ENCODE assay signal across 13 cellular contexts in the genomic region with DNA sequence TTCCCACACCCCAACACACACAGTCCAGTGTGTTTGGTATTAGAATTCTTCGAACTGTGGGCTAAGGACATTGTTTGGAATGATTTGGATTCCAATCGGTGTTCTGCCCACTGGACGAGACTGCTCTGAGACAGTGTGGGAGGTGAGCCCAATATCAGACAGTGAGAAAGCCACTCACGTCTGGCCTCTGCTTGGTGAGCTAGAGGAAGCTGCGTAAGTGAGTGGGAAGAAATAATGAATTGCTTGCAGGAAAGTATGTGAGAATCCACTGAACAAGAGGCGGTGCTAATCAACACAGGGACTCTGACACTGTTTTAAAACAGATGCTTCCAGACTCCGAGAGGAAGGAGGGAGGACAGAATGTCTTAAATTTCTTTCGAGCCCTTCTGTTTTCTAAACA.
DNase-seq lines count a peak whose midpoint lies in the region; ATAC-seq, FAIRE-seq and TF ChIP-seq lines count a peak whose summit lies in the region.
"Had no signal": no experiment of that assay in that cellular context is flagged by ENCODE, and none has a peak within 500 bp of the region (broad histone marks: within the 10 kb centered on the region; RNA-seq: fewer than 3 reads in every experiment).

No MANE protein-coding gene starts in this region.

- H3K4me2 ChIP-seq in astrocyte (ENCODE audit: low read length) (peak overlapping the region; percentile 30), trophoblast cell (ENCODE audit: low read length) (peak overlapping the region; percentile 8)

- H2AFZ ChIP-seq in astrocyte (ENCODE audit: low read depth, low read length) (peak overlapping the region; percentile 48), trophoblast cell (ENCODE audit: insufficient read depth, low read length, poor library complexity) (peak overlapping the region; percentile 14)

- peak overlapping the region; percentile 86 for H2BK12ac ChIP-seq in trophoblast cell (ENCODE audit: low read length)

- H3K27me3 Mint-ChIP-seq in astrocyte (ENCODE audit: low read depth, unreplicated experiment), result no peaks in the 10 kb centered on the region
- H3K27me3 Mint-ChIP-seq in activated T-cell treated with anti-CD3 and anti-CD28 coated beads, Interleukin-2, amount 50 U/mL, for 4 hours (ENCODE audit: low read depth), result no peaks in the 10 kb centered on the region
- H3K27me3 Mint-ChIP-seq: CD4-positive, alpha-beta T cell had no signal

- peak overlapping the region; percentile 99 for H2BK120ac ChIP-seq in trophoblast cell (ENCODE audit: insufficient read depth, low read length, poor library complexity)

- H3K27ac ChIP-seq in astrocyte (ENCODE audit: low read depth, low read length) (no peak overlapping the region), trophoblast cell (ENCODE audit: low read depth, low read length) (peak overlapping the region; percentile 97)

- no peak overlapping the region for H3K4ac ChIP-seq in trophoblast cell (ENCODE audit: low read depth, low read length)

- H3K36me3 ChIP-seq in BJ (ENCODE audit: control insufficient read depth, insufficient read depth, low read length) (no peaks in the 10 kb centered on the region), astrocyte (ENCODE audit: insufficient read depth, low read length) (no peaks in the 10 kb centered on the region), trophoblast cell (ENCODE audit: control insufficient read depth in 1 of 2, insufficient read depth in 2 of 2, low read length in 2 of 2) (no peaks in the 10 kb centered on the region)
- H3K36me3 ChIP-seq: adrenal gland had no signal

- ATAC-seq in left ventricle myocardium superior, result peak; percentile 83
- no peak for ATAC-seq in activated T-cell treated with anti-CD3 and anti-CD28 coated beads, Interleukin-2, amount 50 U/mL, for 4 hours
- ATAC-seq: K562 had no signal

- no peak overlapping the region for H3K23ac ChIP-seq in trophoblast cell (ENCODE audit: low read length)

- peaks cover 29% of the 10 kb centered on the region for H3K79me1 ChIP-seq in trophoblast cell (ENCODE audit: low read length)

- H3K9me3 ChIP-seq in astrocyte (ENCODE audit: insufficient read depth, low read depth, low read length), result no peaks in the 10 kb centered on the region
- peaks cover 2% of the 10 kb centered on the region for H3K9me3 ChIP-seq in trophoblast cell (ENCODE audit: insufficient read depth, low read depth, low read length)
- H3K9me3 ChIP-seq: adrenal gland had no signal

- H4K91ac ChIP-seq in trophoblast cell (ENCODE audit: low read depth, low read length), result peak overlapping the region; percentile 56

- H2BK5ac ChIP-seq in trophoblast cell (ENCODE audit: low read depth, low read length, poor library complexity), result peak overlapping the region; percentile 34

- TF ChIP-seq CTCF in BJ (IDR thresholded peaks at IDR 0.05; ENCODE audit: insufficient read depth, low read depth, low read length), result no peak
- TF ChIP-seq CTCF in astrocyte (IDR thresholded peaks at IDR 0.05; ENCODE audit: insufficient read depth, low read depth, low read length), result no peak

- H3K27ac Mint-ChIP-seq in astrocyte (ENCODE audit: unreplicated experiment), result peak overlapping the region; percentile 94
- H3K27ac Mint-ChIP-seq: CD4-positive, alpha-beta T cell had no signal

- CTCF ChIA-PET in BJ (lab: Yijun Ruan, JAX), result no interaction called here

- H3K79me2 ChIP-seq in astrocyte (ENCODE audit: insufficient read depth, low read length) (no peaks in the 10 kb centered on the region), trophoblast cell (ENCODE audit: control insufficient read depth, insufficient read depth, low read length, poor library complexity) (no peaks in the 10 kb centered on the region)

- H2AK5ac ChIP-seq in trophoblast cell (ENCODE audit: low read length), result no peak overlapping the region

- H3K18ac ChIP-seq in trophoblast cell (ENCODE audit: low read length), result peak overlapping the region; percentile 23

- H3K4me1 Mint-ChIP-seq in astrocyte (ENCODE audit: low read depth, unreplicated experiment), result peaks cover 22% of the 10 kb centered on the region
- no peaks in the 10 kb centered on the region for H3K4me1 Mint-ChIP-seq in activated T-cell treated with anti-CD3 and anti-CD28 coated beads, Interleukin-2, amount 50 U/mL, for 4 hours (ENCODE audit: low read depth)

- POLR2A ChIA-PET in BJ (lab: Charles Lee), result no interaction called here

- intact Hi-C loops in left ventricle myocardium superior (cut with micrococcal nuclease), result no loop called here

- DNase-seq in BJ (ENCODE audit: low read depth) (peak; percentile 26), astrocyte (ENCODE audit: low read depth) (peak; percentile 84), left ventricle myocardium superior (peak; percentile 35), trophoblast cell (no peak), mesenteric fat pad (ENCODE audit: low spot score) (no peak), DMS 273 (lab: John Stamatoyannopoulos, UW; ENCODE audit: unreplicated experiment) (no peak), HuH-7.5 (ENCODE audit: low spot score) (no peak)
- no peak for DNase-seq in activated T-cell treated with anti-CD3 and anti-CD28 coated beads, Interleukin-2, amount 50 U/mL, for 4 hours
- DNase-seq: CD4-positive, alpha-beta T cell; H7; NCI-H1930 had no signal

- no peaks in the 10 kb centered on the region for H3K9me3 Mint-ChIP-seq in astrocyte (ENCODE audit: unreplicated experiment)
- no peaks in the 10 kb centered on the region for H3K9me3 Mint-ChIP-seq in activated T-cell treated with anti-CD3 and anti-CD28 coated beads, Interleukin-2, amount 50 U/mL, for 4 hours

- no CpG with 5 or more reads among the region's 8 CpGs for WGBS in trophoblast cell (ENCODE audit: extremely low coverage, insufficient coverage, insufficient read length)

- no peaks in the 10 kb centered on the region for H4K20me1 ChIP-seq in astrocyte (ENCODE audit: insufficient read depth, low read length)

- peak overlapping the region; percentile 47 for H3K14ac ChIP-seq in trophoblast cell (ENCODE audit: low read length)

- H3K4me1 ChIP-seq in astrocyte (ENCODE audit: insufficient read depth, low read length) (peaks cover 13% of the 10 kb centered on the region), trophoblast cell (ENCODE audit: control insufficient read depth in 1 of 2, insufficient read depth in 2 of 2, low read length in 2 of 2) (peaks cover 6 to 15% of the 10 kb centered on the region in 2 experiments)

- no peak overlapping the region for H3K9ac ChIP-seq in astrocyte (ENCODE audit: low read length)
- no peak overlapping the region for H3K9ac ChIP-seq in trophoblast cell (ENCODE audit: low read length)

- no peak overlapping the region for H3K4me3 Mint-ChIP-seq in astrocyte (ENCODE audit: unreplicated experiment)
- no peak overlapping the region for H3K4me3 Mint-ChIP-seq in activated T-cell treated with anti-CD3 and anti-CD28 coated beads, Interleukin-2, amount 50 U/mL, for 4 hours
- H3K4me3 Mint-ChIP-seq: CD4-positive, alpha-beta T cell had no signal

- H4K12ac ChIP-seq in trophoblast cell (ENCODE audit: low read depth, low read length), result peak overlapping the region; percentile 10

- FAIRE-seq in astrocyte (lab: Jason Lieb, UNC), result peak; percentile 59
- FAIRE-seq: K562 had no signal

- H4K8ac ChIP-seq in trophoblast cell (ENCODE audit: low read depth, low read length), result peak overlapping the region; percentile 68

- H3K4me3 ChIP-seq in BJ (ENCODE audit: low read depth, low read length), result no peak overlapping the region
- no peak overlapping the region for H3K4me3 ChIP-seq in astrocyte (ENCODE audit: insufficient read depth, low read depth, low read length)
- H3K4me3 ChIP-seq in trophoblast cell (ENCODE audit: low read depth, low read length), result no peak overlapping the region
- H3K4me3 ChIP-seq: adrenal gland, K562 had no signal

- H3K36me3 Mint-ChIP-seq in astrocyte (ENCODE audit: low read depth, unreplicated experiment), result no peaks in the 10 kb centered on the region
- no peaks in the 10 kb centered on the region for H3K36me3 Mint-ChIP-seq in activated T-cell treated with anti-CD3 and anti-CD28 coated beads, Interleukin-2, amount 50 U/mL, for 4 hours (ENCODE audit: insufficient read depth)

- H3K27me3 ChIP-seq in BJ (ENCODE audit: control insufficient read depth, insufficient read depth, low read length), result no peaks in the 10 kb centered on the region
- no peaks in the 10 kb centered on the region for H3K27me3 ChIP-seq in astrocyte (ENCODE audit: insufficient read depth, low read length)
- H3K27me3 ChIP-seq in trophoblast cell (ENCODE audit: insufficient read depth, low read length), result no peaks in the 10 kb centered on the region
- H3K27me3 ChIP-seq: adrenal gland had no signal

Comparison
In these comparisons a context has a peak if more than half of its experiments do, and no peak if none do; other contexts are left out.
1. DNase-seq: peak in BJ (single experiment), astrocyte (single experiment) and left ventricle myocardium superior (single experiment); none in trophoblast cell (0 of 2), activated T-cell treated with anti-CD3 and anti-CD28 coated beads, Interleukin-2, amount 50 U/mL, for 4 hours (single experiment), mesenteric fat pad (single experiment), DMS 273 (single experiment) and HuH-7.5 (single experiment).